ENCODE assay signal across 28 cellular contexts in genomic region chr15:67747949-67748348, GRCh38.
"Had no signal": no experiment of that assay in that cellular context is flagged by ENCODE, and none has a peak within 500 bp of the region (broad histone marks: within the 10 kb centered on the region; RNA-seq: fewer than 3 reads in every experiment).

No MANE protein-coding gene starts in this region.

- FAIRE-seq: astrocyte, endometrium had no signal

- H3K27me3 ChIP-seq: colonic mucosa, esophagus muscularis mucosa, gastroesophageal sphincter, heart right ventricle had no signal

- H3K9me3 ChIP-seq: colonic mucosa, esophagus muscularis mucosa, gastroesophageal sphincter, heart right ventricle had no signal

- H3K36me3 ChIP-seq: colonic mucosa had no signal

- DNase-seq: activated CD4-positive, alpha-beta memory T cell treated with anti-CD3 and anti-CD28 coated beads, Interleukin-2, amount 10 ng/mL, durations not matched to agents 7 days and 5 days; activated CD4-positive, alpha-beta T cell treated with anti-CD3 and anti-CD28 coated beads for 1 hour; activated CD4-positive, alpha-beta T cell treated with anti-CD3 and anti-CD28 coated beads for 4 hours; activated CD4-positive, alpha-beta T cell treated with anti-CD3 and anti-CD28 coated beads, Interleukin-2, amount 10 ng/mL, durations not matched to agents 7 days and 5 days; activated CD4-positive, alpha-beta T cell treated with anti-CD3 and anti-CD28 coated beads, Interleukin-2, amount 50 U/mL, for 4 hours; activated CD8-positive, alpha-beta memory T cell treated with anti-CD3 and anti-CD28 coated beads, Interleukin-2, amount 50 U/mL, for 48 hours; activated gamma-delta T cell; activated naive CD4-positive, alpha-beta T cell treated with anti-CD3 and anti-CD28 coated beads, Interleukin-2, amount 50 U/mL, for 16 hours; activated naive CD4-positive, alpha-beta T cell treated with Interleukin-2 at 50 U/mL for 16 hours; activated T-cell treated with anti-CD3 and anti-CD28 coated beads for 4 hours; activated T-cell treated with anti-CD3 and anti-CD28 coated beads, Interleukin-2, amount 50 U/mL, for 24 hours; activated T-cell treated with anti-CD3 and anti-CD28 coated beads, Interleukin-2, amount 50 U/mL, for 72 hours; amniotic stem cell; anterior cingulate cortex; central memory CD4-positive, alpha-beta T cell; cerebellar nuclear complex; colonic mucosa; effector CD8-positive, alpha-beta T cell; erythroblast; foreskin melanocyte; heart right ventricle; hippocampal formation; T-helper 2 cell had no signal

- H3K27ac ChIP-seq: colonic mucosa, esophagus muscularis mucosa, gastroesophageal sphincter, heart right ventricle, VCaP had no signal

- H3K4me3 ChIP-seq: colonic mucosa, esophagus muscularis mucosa, gastroesophageal sphincter, heart right ventricle had no signal
